Comparison of ENCODE assay signal across 23 cellular contexts in genomic region chr2:21740529-21740928, GRCh38.
"Had no signal": no experiment of that assay in that cellular context is flagged by ENCODE, and none has a peak within 500 bp of the region (broad histone marks: within the 10 kb centered on the region; RNA-seq: fewer than 3 reads in every experiment).

No MANE protein-coding gene starts in this region.

- H3K36me3 Mint-ChIP-seq: activated naive CD8-positive, alpha-beta T cell treated with anti-CD3 and anti-CD28 coated beads, Interleukin-2, amount 10 ng/mL, durations not matched to agents 7 days and 5 days; memory B cell; naive thymus-derived CD8-positive, alpha-beta T cell; type B pancreatic cell had no signal

- H3K27ac ChIP-seq: left ventricle myocardium inferior, neutrophil, skin epidermis, suprapubic skin had no signal

- H3K27ac Mint-ChIP-seq: activated CD8-positive, alpha-beta T cell treated with anti-CD3 and anti-CD28 coated beads, Interleukin-2, amount 10 ng/mL, durations not matched to agents 7 days and 5 days; activated naive CD8-positive, alpha-beta T cell treated with anti-CD3 and anti-CD28 coated beads, Interleukin-2, amount 10 ng/mL, durations not matched to agents 7 days and 5 days; activated T-cell treated with anti-CD3 and anti-CD28 coated beads, Interleukin-2, amount 50 U/mL, for 72 hours; dendritic cell treated with granulocyte-macrophage colony-stimulating factor and Interleukin-4, amounts not matched to agents 40 ng/mL and 50 ng/mL, for 4 days; effector memory CD8-positive, alpha-beta T cell; memory B cell; naive thymus-derived CD8-positive, alpha-beta T cell; T-helper 17 cell; type B pancreatic cell had no signal

- H3K4me3 ChIP-seq: left ventricle myocardium inferior, skin epidermis, suprapubic skin had no signal

- H3K27me3 ChIP-seq: neutrophil, suprapubic skin had no signal

- H3K4me1 Mint-ChIP-seq: activated naive CD8-positive, alpha-beta T cell treated with anti-CD3 and anti-CD28 coated beads, Interleukin-2, amount 10 ng/mL, durations not matched to agents 7 days and 5 days; memory B cell; naive thymus-derived CD8-positive, alpha-beta T cell; T-helper 17 cell had no signal

- H3K36me3 ChIP-seq: left ventricle myocardium inferior, neutrophil, suprapubic skin had no signal

- H3K4me1 ChIP-seq: left ventricle myocardium inferior, suprapubic skin had no signal

- DNase-seq: activated CD4-positive, alpha-beta T cell treated with anti-CD3 and anti-CD28 coated beads for 4 hours; activated CD8-positive, alpha-beta memory T cell treated with anti-CD3 and anti-CD28 coated beads, Interleukin-2, amount 50 U/mL, for 4 hours; activated CD8-positive, alpha-beta T cell treated with anti-CD3 and anti-CD28 coated beads, Interleukin-2, amount 10 ng/mL, durations not matched to agents 7 days and 5 days; activated gamma-delta T cell; activated naive CD8-positive, alpha-beta T cell treated with anti-CD3 and anti-CD28 coated beads, Interleukin-2, amount 10 ng/mL, durations not matched to agents 7 days and 5 days; activated T-cell treated with anti-CD3 and anti-CD28 coated beads, Interleukin-2, amount 50 U/mL, for 72 hours; aorta; cerebellar nuclear complex; effector memory CD8-positive, alpha-beta T cell; hypothalamus; left ventricle myocardium inferior; naive thymus-derived CD8-positive, alpha-beta T cell; posterior cingulate gyrus; stimulated activated CD4-positive, alpha-beta T cell treated with anti-CD3 and anti-CD28 coated beads, Interleukin-15, amount 100 ng/mL, for 24 hours; stimulated activated CD4-positive, alpha-beta T cell treated with anti-CD3 and anti-CD28 coated beads, Interleukin-4, amount 100 ng/mL, for 24 hours; stimulated activated naive CD4-positive, alpha-beta T cell; T-helper 17 cell had no signal

- H3K4me3 Mint-ChIP-seq: activated CD8-positive, alpha-beta T cell treated with anti-CD3 and anti-CD28 coated beads, Interleukin-2, amount 10 ng/mL, durations not matched to agents 7 days and 5 days; activated naive CD8-positive, alpha-beta T cell treated with anti-CD3 and anti-CD28 coated beads, Interleukin-2, amount 10 ng/mL, durations not matched to agents 7 days and 5 days; activated T-cell treated with anti-CD3 and anti-CD28 coated beads, Interleukin-2, amount 50 U/mL, for 72 hours; dendritic cell treated with granulocyte-macrophage colony-stimulating factor and Interleukin-4, amounts not matched to agents 40 ng/mL and 50 ng/mL, for 4 days; effector memory CD8-positive, alpha-beta T cell; memory B cell; naive thymus-derived CD8-positive, alpha-beta T cell; T-helper 17 cell; type B pancreatic cell had no signal

- H3K9me3 Mint-ChIP-seq: dendritic cell treated with granulocyte-macrophage colony-stimulating factor and Interleukin-4, amounts not matched to agents 40 ng/mL and 50 ng/mL, for 4 days; type B pancreatic cell had no signal

- H3K9me3 ChIP-seq: left ventricle myocardium inferior, neutrophil, suprapubic skin had no signal

- ATAC-seq: activated CD8-positive, alpha-beta T cell treated with anti-CD3 and anti-CD28 coated beads, Interleukin-2, amount 10 ng/mL, durations not matched to agents 7 days and 5 days; activated T-cell treated with anti-CD3 and anti-CD28 coated beads, Interleukin-2, amount 50 U/mL, for 72 hours; effector memory CD8-positive, alpha-beta T cell; naive thymus-derived CD8-positive, alpha-beta T cell; T-helper 17 cell had no signal

- H3K27me3 Mint-ChIP-seq: activated naive CD8-positive, alpha-beta T cell treated with anti-CD3 and anti-CD28 coated beads, Interleukin-2, amount 10 ng/mL, durations not matched to agents 7 days and 5 days; dendritic cell treated with granulocyte-macrophage colony-stimulating factor and Interleukin-4, amounts not matched to agents 40 ng/mL and 50 ng/mL, for 4 days; effector memory CD8-positive, alpha-beta T cell; memory B cell; naive thymus-derived CD8-positive, alpha-beta T cell; T-helper 17 cell; type B pancreatic cell had no signal
